7 cellular contexts compared by ENCODE assay signal in the genomic region with DNA sequence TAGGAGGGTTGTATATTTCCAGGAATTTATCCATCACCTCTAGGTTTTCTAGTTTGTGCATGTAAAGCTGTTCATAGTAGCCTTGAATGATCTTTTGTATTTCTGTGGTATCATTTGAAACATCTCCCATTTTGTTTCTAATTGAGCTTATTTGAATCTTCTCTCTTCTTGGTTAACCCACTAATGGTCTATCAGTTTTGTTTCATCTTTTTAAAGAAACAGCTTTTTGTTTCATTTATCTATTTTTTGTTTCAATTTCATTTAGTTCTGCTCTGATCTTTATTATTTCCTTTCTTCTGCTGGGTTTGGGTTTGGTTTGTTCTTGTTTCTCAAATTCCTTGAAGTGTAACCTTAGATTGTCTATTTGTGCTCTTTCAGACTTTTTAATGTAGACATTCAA.
A peak's percentile ranks its signal among the peaks of the same experiment; 100 is the strongest.
ATAC-seq lines count a peak whose summit lies in the region.

No MANE protein-coding gene starts in this region.

- ATAC-seq in GM18508 (IDR thresholded peaks at IDR 0.05; ENCODE audit: insufficient read depth, unreplicated experiment) = peak; percentile 64
- peak; percentile 59 for ATAC-seq in GM19025 (IDR thresholded peaks at IDR 0.05; ENCODE audit: low read depth, unreplicated experiment)
- ATAC-seq in GM19463 (IDR thresholded peaks at IDR 0.05; ENCODE audit: unreplicated experiment) = peak; percentile 55
- peak; percentile 62 for ATAC-seq in GM21717 (IDR thresholded peaks at IDR 0.05; ENCODE audit: unreplicated experiment)
- peak; percentile 75 for ATAC-seq in HG02798 (IDR thresholded peaks at IDR 0.05; ENCODE audit: poor library complexity, unreplicated experiment)
- ATAC-seq in HG03159 (IDR thresholded peaks at IDR 0.05; ENCODE audit: unreplicated experiment) = peak; percentile 65
- ATAC-seq in HG03457 (IDR thresholded peaks at IDR 0.05; ENCODE audit: unreplicated experiment) = peak; percentile 62

Comparison
In these comparisons a context has a peak if more than half of its experiments do, and no peak if none do; other contexts are left out.
1. Peak in every context shown above with its lines: ATAC-seq.